In genomic region chr15:42444415-42445063, GRCh38 we compare ENCODE assay signal across 2 cellular contexts.
TF ChIP-seq lines count a peak whose summit lies in the region.

No MANE protein-coding gene starts in this region.

TF ChIP-seq in IMR-90, 13 proteins besides CTCF, POLR2A, EP300 and RAD21:
- TF ChIP-seq MXI1 (IDR thresholded peaks at IDR 0.05; ENCODE audit: borderline replicate concordance, low read depth, low read length) (no peak), FOS (IDR thresholded peaks at IDR 0.05; ENCODE audit: low read depth, low read length) (no peak), ELK1 (IDR thresholded peaks at IDR 0.05; ENCODE audit: borderline replicate concordance, low read depth, low read length) (no peak), CHD1 (IDR thresholded peaks at IDR 0.05; ENCODE audit: low read depth, low read length) (no peak), NFE2L2 (IDR thresholded peaks at IDR 0.05; ENCODE audit: low read depth, low read length) (no peak), MAFK (IDR thresholded peaks at IDR 0.05; ENCODE audit: low read depth, low read length) (no peak), MAZ (IDR thresholded peaks at IDR 0.05; ENCODE audit: borderline replicate concordance, low read depth, low read length) (no peak), RCOR1 (IDR thresholded peaks at IDR 0.05; ENCODE audit: insufficient replicate concordance, low read length) (no peak), BHLHE40 (IDR thresholded peaks at IDR 0.05; ENCODE audit: low read depth, low read length) (no peak), CEBPB (IDR thresholded peaks at IDR 0.05; ENCODE audit: low read depth, low read length) (no peak)
- TF ChIP-seq, protein P1, sequence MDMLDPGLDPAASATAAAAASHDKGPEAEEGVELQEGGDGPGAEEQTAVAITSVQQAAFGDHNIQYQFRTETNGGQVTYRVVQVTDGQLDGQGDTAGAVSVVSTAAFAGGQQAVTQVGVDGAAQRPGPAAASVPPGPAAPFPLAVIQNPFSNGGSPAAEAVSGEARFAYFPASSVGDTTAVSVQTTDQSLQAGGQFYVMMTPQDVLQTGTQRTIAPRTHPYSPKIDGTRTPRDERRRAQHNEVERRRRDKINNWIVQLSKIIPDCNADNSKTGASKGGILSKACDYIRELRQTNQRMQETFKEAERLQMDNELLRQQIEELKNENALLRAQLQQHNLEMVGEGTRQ (IDR thresholded peaks at IDR 0.05; ENCODE audit: low read depth, low read length), result no peak

TF ChIP-seq in K562, 482 proteins besides CTCF, POLR2A, EP300 and RAD21:
- TF ChIP-seq NFIC (IDR thresholded peaks at IDR 0.05) (peak; percentile 92), NFIX (CRISPR knock-in tag; IDR thresholded peaks at IDR 0.05; ENCODE audit: low read depth) (peak; percentile 35; the same call in 1 of the 2 replicates), HSF4 (CRISPR knock-in tag; IDR thresholded peaks at IDR 0.05; ENCODE audit: borderline replicate concordance) (no peak)
